In genomic region chr19:3573162-3573857, GRCh38 we compare ENCODE assay signal across 9 cellular contexts. TPM values are rescaled to one million over a fixed set of nuclear protein-coding genes. Genes with fewer than 3 reads are reported as not detected.
DNase-seq lines count a peak whose midpoint lies in the region; ATAC-seq and TF ChIP-seq lines count a peak whose summit lies in the region.
"Had no signal": no experiment of that assay in that cellular context is flagged by ENCODE, and none has a peak within 500 bp of the region (broad histone marks: within the 10 kb centered on the region; RNA-seq: fewer than 3 reads in every experiment).

No MANE protein-coding gene starts in this region.

- H2AFZ ChIP-seq in OCI-LY7 (ENCODE audit: low read length): peak overlapping the region; percentile 3; the same call in 1 of the 2 replicates

- POLR2A ChIA-PET in OCI-LY7 (lab: Charles Lee): interaction anchor here (0.6 to 1.4 kb wide), 3 partner anchors 16 to 248 kb away, joined by 3 to 5 read pairs (median 4); partner anchors contain the start of gene MFSD12
- POLR2A ChIA-PET in naive thymus-derived CD8-positive, alpha-beta T cell (lab: Charles Lee): interaction anchor here (0.6 to 5.9 kb wide), 5 partner anchors 12 to 72 kb away, joined by 3 to 44 read pairs (median 3); partner anchors contain the start of genes GIPC3 and MFSD12

- H3K4me2 ChIP-seq in BLaER1 (peak overlapping the region; percentile 89), OCI-LY7 (ENCODE audit: low read length) (peak overlapping the region; percentile 88)

- no peak for TF ChIP-seq CTCF in OCI-LY7 (conservative IDR thresholded peaks at IDR 0.05; ENCODE audit: low read length)

- intact Hi-C loops in OCI-LY7 (cut with micrococcal nuclease; ENCODE audit: unreplicated experiment): loop anchor here (5.0 kb wide), 1 partner anchor 66 kb away; the partner anchor contains the start of gene FZR1

- BruUV-seq in OCI-LY7 (replicated peaks; lab: Mats Ljungman, UMichigan): no TSS peak

- H3K9me2 ChIP-seq in OCI-LY7 (ENCODE audit: insufficient read depth, low read length): no peaks in the 10 kb centered on the region

- H3K79me2 ChIP-seq in OCI-LY7 (ENCODE audit: insufficient read depth, low read depth, low read length): peaks cover 5% of the 10 kb centered on the region; the same call in 1 of the 2 replicates

- peak overlapping the region in 1 of 2 donors; percentile 49 for H3K27ac Mint-ChIP-seq in effector memory CD8-positive, alpha-beta T cell
- H3K27ac Mint-ChIP-seq in naive thymus-derived CD8-positive, alpha-beta T cell: peak overlapping the region in 4 of 10 donors; percentile 35 to 71 (median 64)

- H3K27ac ChIP-seq in BLaER1 (peak overlapping the region; percentile 85), OCI-LY7 (ENCODE audit: low read depth, low read length, poor library complexity, severe bottlenecking) (peak overlapping the region; percentile 74)

- peaks cover 28% of the 10 kb centered on the region for H3K36me3 Mint-ChIP-seq in effector memory CD8-positive, alpha-beta T cell (ENCODE audit: insufficient read depth)
- peaks cover 0 to 8% (median 5%) of the 10 kb centered on the region in 3 donors for H3K36me3 Mint-ChIP-seq in naive thymus-derived CD8-positive, alpha-beta T cell

- CTCF ChIA-PET in OCI-LY7 (lab: Charles Lee; ENCODE audit: unreplicated experiment): no interaction called here

- peak overlapping the region; percentile 93 for H3K9ac ChIP-seq in BLaER1

- DNase-seq in OCI-LY7 (ENCODE audit: low spot score): peak; percentile 61
- no peak for DNase-seq in effector memory CD8-positive, alpha-beta T cell
- DNase-seq in naive thymus-derived CD8-positive, alpha-beta T cell: peak in 1 of 10 donors; percentile 37
- no peak for DNase-seq in NCI-H2171 (lab: John Stamatoyannopoulos, UW)
- no peak for DNase-seq in KG1 (lab: John Stamatoyannopoulos, UW)
- DNase-seq in globus pallidus (ENCODE audit: low spot score): no peak

- H3K9me3 ChIP-seq in BLaER1: no peaks in the 10 kb centered on the region
- no peaks in the 10 kb centered on the region for H3K9me3 ChIP-seq in OCI-LY7 (ENCODE audit: low read length)

- H4K20me1 ChIP-seq in BLaER1: peaks cover 36% of the 10 kb centered on the region
- H4K20me1 ChIP-seq in OCI-LY7 (ENCODE audit: insufficient read depth, low read length): no peaks in the 10 kb centered on the region

- ATAC-seq in GM21526 (IDR thresholded peaks at IDR 0.05; ENCODE audit: low FRiP score, unreplicated experiment): peak; percentile 12
- peak; percentile 1 for ATAC-seq in effector memory CD8-positive, alpha-beta T cell (replicated peaks)
- peak in 1 of 2 donors; percentile 10 for ATAC-seq in naive thymus-derived CD8-positive, alpha-beta T cell

- H3K4me1 ChIP-seq in BLaER1: peaks cover 15% of the 10 kb centered on the region
- peaks cover 6% of the 10 kb centered on the region for H3K4me1 ChIP-seq in OCI-LY7 (ENCODE audit: insufficient read depth, low read length, poor library complexity, severe bottlenecking)

- peak overlapping the region; percentile 75 to 79 for H3K4me3 Mint-ChIP-seq in effector memory CD8-positive, alpha-beta T cell
- H3K4me3 Mint-ChIP-seq in naive thymus-derived CD8-positive, alpha-beta T cell: peak overlapping the region; percentile 62 to 89 (median 78)

- H3K27me3 ChIP-seq in BLaER1: no peaks in the 10 kb centered on the region

- H3K4me3 ChIP-seq in BLaER1 (peak overlapping the region; percentile 98), OCI-LY7 (ENCODE audit: low read depth, low read length, poor library complexity, severe bottlenecking) (peak overlapping the region; percentile 98)

- H3K9me3 Mint-ChIP-seq in effector memory CD8-positive, alpha-beta T cell: no peaks in the 10 kb centered on the region
- no peaks in the 10 kb centered on the region for H3K9me3 Mint-ChIP-seq in naive thymus-derived CD8-positive, alpha-beta T cell

- H3K36me3 ChIP-seq in BLaER1 (peaks cover 32% of the 10 kb centered on the region), OCI-LY7 (ENCODE audit: insufficient read depth, low read length) (peaks cover 25% of the 10 kb centered on the region)

- no peaks in the 10 kb centered on the region for H3K27me3 Mint-ChIP-seq in effector memory CD8-positive, alpha-beta T cell
- no peaks in the 10 kb centered on the region for H3K27me3 Mint-ChIP-seq in naive thymus-derived CD8-positive, alpha-beta T cell

- peaks cover 0 to 13% of the 10 kb centered on the region in 2 donors for H3K4me1 Mint-ChIP-seq in effector memory CD8-positive, alpha-beta T cell (ENCODE audit: low read depth in 2 of 2)
- peaks cover 8 to 27% (median 18%) of the 10 kb centered on the region in 4 donors for H3K4me1 Mint-ChIP-seq in naive thymus-derived CD8-positive, alpha-beta T cell

RNA-seq across cellular contexts. Expression of gene HMG20B, which starts 0.6 kb away (rescaled TPM):
- 105 and 119 TPM in 2 replicates for total RNA-seq in OCI-LY7 (2014; rRNA removed; shearing (Covaris generic))
- total RNA-seq in OCI-LY7 (2022): 91.0 and 108 TPM in 2 replicates
- total RNA-seq in naive thymus-derived CD8-positive, alpha-beta T cell: 10 to 100 TPM; 50.7 to 59.7 TPM
- 10 to 100 TPM; 45.8 to 55.9 (median 53.9) TPM for polyA plus RNA-seq in naive thymus-derived CD8-positive, alpha-beta T cell

RNA-seq across cellular contexts. Expression of gene GIPC3, which starts 12.0 kb away (rescaled TPM):
- total RNA-seq in OCI-LY7 (2014; rRNA removed; shearing (Covaris generic)): not detected in 2 replicates
- total RNA-seq in OCI-LY7 (2022): not detected in 2 replicates
- total RNA-seq in naive thymus-derived CD8-positive, alpha-beta T cell: 1 to 10 TPM; 3.5 to 3.7 TPM
- polyA plus RNA-seq in naive thymus-derived CD8-positive, alpha-beta T cell: 1 to 10 TPM in 2 of 3 donors, under 1 TPM in 1; 0.76 to 3.0 (median 1.1) TPM

RNA-seq across cellular contexts. Expression of gene MFSD12, which starts 15.9 kb away (rescaled TPM):
- 74.4 and 79.4 TPM in 2 replicates for total RNA-seq in OCI-LY7 (2014; rRNA removed; shearing (Covaris generic))
- 72.6 and 78.8 TPM in 2 replicates for total RNA-seq in OCI-LY7 (2022)
- total RNA-seq in naive thymus-derived CD8-positive, alpha-beta T cell: 100 to 1,000 TPM; 134 to 146 TPM
- 10 to 100 TPM; 33.1 to 59.6 (median 42.5) TPM for polyA plus RNA-seq in naive thymus-derived CD8-positive, alpha-beta T cell

RNA-seq across cellular contexts. Expression of gene TBXA2R, which starts 33.4 kb away (rescaled TPM):
- not detected in 2 replicates for total RNA-seq in OCI-LY7 (2014; rRNA removed; shearing (Covaris generic))
- total RNA-seq in OCI-LY7 (2022): not detected in 2 replicates
- total RNA-seq in naive thymus-derived CD8-positive, alpha-beta T cell: 10 to 100 TPM; 18.5 to 19.1 TPM
- 10 to 100 TPM; 11.7 to 26.9 (median 23.9) TPM for polyA plus RNA-seq in naive thymus-derived CD8-positive, alpha-beta T cell

RNA-seq across cellular contexts. Expression of gene TEKTIP1, which starts 34.3 kb away (rescaled TPM):
- 0.44 and 1.1 TPM in 2 replicates for total RNA-seq in OCI-LY7 (2014; rRNA removed; shearing (Covaris generic))
- total RNA-seq in OCI-LY7 (2022): 7.0 and 9.7 TPM in 2 replicates
- total RNA-seq in naive thymus-derived CD8-positive, alpha-beta T cell: 10 to 100 TPM in 1 of 2 experiments, 1 to 10 TPM in 1; 8.8 to 12.5 TPM
- under 1 TPM in 1 of 3 donors, not detected in 2; 0.45 TPM for polyA plus RNA-seq in naive thymus-derived CD8-positive, alpha-beta T cell
- total RNA-seq: pulmonary artery endothelial cell had no signal

Comparison
In these comparisons a context has a peak if more than half of its experiments do, and no peak if none do; other contexts are left out.
1. RNA of gene GIPC3, which starts 12.0 kb away (total RNA-seq): 3.5 to 3.7 TPM in naive thymus-derived CD8-positive, alpha-beta T cell; not detected in OCI-LY7; every median in the first group is over 4 times any median in the second.